Comparison of ENCODE assay signal across 26 cellular contexts in the genomic region with DNA sequence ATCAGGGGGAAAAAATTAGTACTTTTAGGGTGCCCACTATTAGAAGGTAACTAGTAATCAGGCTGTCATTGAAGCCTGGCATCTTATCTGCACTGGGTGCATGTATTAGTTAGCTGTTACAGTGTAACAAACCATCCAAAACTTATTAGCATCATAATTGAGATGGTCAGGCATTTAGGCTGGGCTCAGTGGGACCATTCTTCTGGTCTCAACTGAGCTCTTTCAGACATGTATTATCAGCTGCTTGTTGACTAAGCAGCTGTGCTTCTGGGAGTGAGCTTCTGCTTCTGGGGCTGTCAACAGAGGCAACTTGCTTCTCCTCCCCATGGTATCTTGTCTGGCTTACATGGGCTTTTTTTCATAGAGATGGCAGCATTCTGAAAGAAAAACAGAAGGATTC.
DNase-seq lines count a peak whose midpoint lies in the region; ATAC-seq, FAIRE-seq and TF ChIP-seq lines count a peak whose summit lies in the region.
"Had no signal": no experiment of that assay in that cellular context is flagged by ENCODE, and none has a peak within 500 bp of the region (broad histone marks: within the 10 kb centered on the region; RNA-seq: fewer than 3 reads in every experiment).

No MANE protein-coding gene starts in this region.

- no peak for TF ChIP-seq RAD21 in HepG2 (CRISPR knock-in tag; IDR thresholded peaks at IDR 0.05)

- TF ChIP-seq CTCF in HepG2 (CRISPR knock-in tag; IDR thresholded peaks at IDR 0.05), result no peak
- TF ChIP-seq CTCF in right lobe of liver (IDR thresholded peaks at IDR 0.05), result no peak
- no peak for TF ChIP-seq CTCF in Loucy (conservative IDR thresholded peaks at IDR 0.05; ENCODE audit: low read length)
- TF ChIP-seq CTCF in breast epithelium (IDR thresholded peaks at IDR 0.05), result no peak

- peaks cover 10% of the 10 kb centered on the region; the same call in 1 of the 2 replicates for H3K4me1 ChIP-seq in HepG2 (ENCODE audit: insufficient read depth, low read length)
- H3K4me1 ChIP-seq in right lobe of liver, result no peaks in the 10 kb centered on the region
- H3K4me1 ChIP-seq in Loucy (ENCODE audit: insufficient read depth, low read length, poor library complexity, severe bottlenecking), result no peaks in the 10 kb centered on the region
- no peaks in the 10 kb centered on the region for H3K4me1 ChIP-seq in breast epithelium
- H3K4me1 ChIP-seq: BE2C, BLaER1 had no signal

- CTCF ChIA-PET in HepG2 (lab: Yijun Ruan, JAX; ENCODE audit: low intra/inter-chr PET ratio, low total read pairs), result no interaction called here

- BruUV-seq in HepG2 (replicated peaks; lab: Mats Ljungman, UMichigan), result no TSS peak

- H3K36me3 ChIP-seq in HepG2 (replicated peaks in 1 of 2; ENCODE audit: control insufficient read depth in 1 of 2, insufficient read depth in 2 of 2, low read length in 2 of 2), result no peaks in the 10 kb centered on the region
- no peaks in the 10 kb centered on the region for H3K36me3 ChIP-seq in right lobe of liver
- H3K36me3 ChIP-seq in Loucy (ENCODE audit: insufficient read depth, low read length), result no peaks in the 10 kb centered on the region
- H3K36me3 ChIP-seq in breast epithelium, result no peaks in the 10 kb centered on the region
- H3K36me3 ChIP-seq: BE2C, BLaER1 had no signal

- H4K20me1 ChIP-seq in HepG2 (ENCODE audit: insufficient read depth, low read length) (no peaks in the 10 kb centered on the region), Loucy (ENCODE audit: insufficient read depth, low read length, poor library complexity, severe bottlenecking) (no peaks in the 10 kb centered on the region)
- H4K20me1 ChIP-seq: BLaER1 had no signal

- no peaks in the 10 kb centered on the region for H3F3A ChIP-seq in Loucy (ENCODE audit: low read depth)

- H3K27me3 ChIP-seq in HepG2 (ENCODE audit: control insufficient read depth in 1 of 2, insufficient read depth in 2 of 2, low read length in 2 of 2), result no peaks in the 10 kb centered on the region
- H3K27me3 ChIP-seq in right lobe of liver, result no peaks in the 10 kb centered on the region
- no peaks in the 10 kb centered on the region for H3K27me3 ChIP-seq in Loucy (ENCODE audit: insufficient read depth, low read length, poor library complexity, severe bottlenecking)
- no peaks in the 10 kb centered on the region for H3K27me3 ChIP-seq in breast epithelium
- H3K27me3 ChIP-seq: BE2C, BLaER1 had no signal

- no peak for FAIRE-seq in HepG2 (lab: Jason Lieb, UNC)
- FAIRE-seq: A204.1, GM12878, GM12892, GM18507 had no signal

- no peaks in the 10 kb centered on the region for H3K9me3 ChIP-seq in HepG2 (ENCODE audit: low read length)
- H3K9me3 ChIP-seq in right lobe of liver, result no peaks in the 10 kb centered on the region
- no peaks in the 10 kb centered on the region for H3K9me3 ChIP-seq in Loucy (ENCODE audit: insufficient read depth, low read depth, low read length)
- no peaks in the 10 kb centered on the region for H3K9me3 ChIP-seq in breast epithelium
- H3K9me3 ChIP-seq: BE2C, BLaER1 had no signal

- in situ Hi-C loops in HepG2 (cut with HindIII; ENCODE audit: extremely low pct_ligation_motif_present, low pct_unique_long_range_greater_than_20kb), result loop anchor here (5.0 kb wide), 1 partner anchor 83 kb away; no protein-coding TSS in a partner anchor

- ATAC-seq in HepG2, result no peak
- ATAC-seq in right lobe of liver, result no peak
- no peak for ATAC-seq in GM21360 (IDR thresholded peaks at IDR 0.05; ENCODE audit: unreplicated experiment)
- no peak for ATAC-seq in HG02759 (IDR thresholded peaks at IDR 0.05; ENCODE audit: unreplicated experiment)
- ATAC-seq: GM12878 had no signal

- TF ChIP-seq EP300 in HepG2 (IDR thresholded peaks at IDR 0.05; ENCODE audit: low read depth in 2 of 2, low read length in 2 of 2), result no peak
- TF ChIP-seq EP300 in HepG2 (CRISPR knock-in tag; IDR thresholded peaks at IDR 0.05; ENCODE audit: borderline replicate concordance), result no peak

- H3K9me2 ChIP-seq in Loucy (replicated peaks; ENCODE audit: low read depth, low read length), result no peaks in the 10 kb centered on the region

- TF ChIP-seq POLR2A in HepG2 (IDR thresholded peaks at IDR 0.05; ENCODE audit: insufficient read depth in 1 of 2, low read depth in 2 of 2, low read length in 2 of 2) (no peak), right lobe of liver (IDR thresholded peaks at IDR 0.05) (no peak), breast epithelium (IDR thresholded peaks at IDR 0.05) (no peak)

- intact Hi-C loops in HepG2 (cut with micrococcal nuclease; ENCODE audit: unreplicated experiment), result loop anchor here (5.0 kb wide), 1 partner anchor 267 kb away; no protein-coding TSS in a partner anchor
- intact Hi-C loops in right lobe of liver (cut with DNase I), result no loop called here
- intact Hi-C loops in breast epithelium (cut with DNase I; ENCODE audit: low total_unique reads), result no loop called here

- DNase-seq in HepG2 (ENCODE audit: low spot score), result no peak
- DNase-seq in right lobe of liver, result no peak
- DNase-seq in ecto neural progenitor cell (ENCODE audit: low spot score), result peak; percentile 18
- no peak for DNase-seq in breast epithelium (ENCODE audit: low spot score in 2 of 2)
- DNase-seq: 8988T; ACHN; BE2C; C1 segment of cervical spinal cord; CD4-positive, alpha-beta memory T cell; CD4-positive, CD25-positive, alpha-beta regulatory T cell; CD8-positive, alpha-beta memory T cell; COR-L47; DMS 273 treated with DMSO at 0.1 percent for 48 hours; DMS153; DMS79; DND-41; EL; GDM1 had no signal

- H3K9ac ChIP-seq in HepG2 (ENCODE audit: insufficient read depth, low read depth, low read length) (no peak overlapping the region), Loucy (ENCODE audit: low read depth, low read length, poor library complexity, severe bottlenecking) (no peak overlapping the region)
- H3K9ac ChIP-seq: BLaER1 had no signal

- no peak overlapping the region for H3K4me3 ChIP-seq in HepG2 (replicated peaks in 1 of 3; ENCODE audit: insufficient read depth in 1 of 3, low read depth in 2 of 3, low read length in 3 of 3)
- H3K4me3 ChIP-seq in right lobe of liver, result no peak overlapping the region
- H3K4me3 ChIP-seq in Loucy (ENCODE audit: low read length, poor library complexity, severe bottlenecking), result no peak overlapping the region
- no peak overlapping the region for H3K4me3 ChIP-seq in breast epithelium
- H3K4me3 ChIP-seq: BLaER1, GM12878 had no signal

- H3K79me2 ChIP-seq in HepG2 (ENCODE audit: insufficient read depth, low read length) (no peaks in the 10 kb centered on the region), Loucy (ENCODE audit: insufficient read depth, low read length) (no peaks in the 10 kb centered on the region)

- 0 out of 2 replicates have a peak overlapping the region, but pooled peaks have one; percentile 0 for H3K4me2 ChIP-seq in HepG2 (ENCODE audit: low read depth, low read length)
- no peak overlapping the region for H3K4me2 ChIP-seq in Loucy (ENCODE audit: low read depth, low read length, poor library complexity, severe bottlenecking)
- H3K4me2 ChIP-seq: BLaER1 had no signal

- no peak overlapping the region for H3K27ac ChIP-seq in HepG2 (ENCODE audit: extremely low read length, insufficient read depth, low read length)
- no peak overlapping the region for H3K27ac ChIP-seq in right lobe of liver
- no peak overlapping the region for H3K27ac ChIP-seq in breast epithelium
- H3K27ac ChIP-seq: BLaER1 had no signal

- H2AFZ ChIP-seq in HepG2 (ENCODE audit: low read length), result no peak overlapping the region
- 0 out of 2 replicates have a peak overlapping the region, but pooled peaks have one; percentile 1 for H2AFZ ChIP-seq in Loucy (ENCODE audit: low read length)

- POLR2A ChIA-PET in HepG2 (lab: Yijun Ruan, JAX), result no interaction called here

TF ChIP-seq in HepG2, 621 proteins besides CTCF, POLR2A, EP300 and RAD21:
- TF ChIP-seq NPAS2 (CRISPR knock-in tag; IDR thresholded peaks at IDR 0.05; ENCODE audit: borderline replicate concordance) (no peak), ZNF598 (CRISPR knock-in tag; IDR thresholded peaks at IDR 0.05; ENCODE audit: borderline replicate concordance) (no peak), FOXA1 (IDR thresholded peaks at IDR 0.05) (no peak), FOXA1 (CRISPR knock-in tag; IDR thresholded peaks at IDR 0.05) (no peak), SNRNP70 (IDR thresholded peaks at IDR 0.05; ENCODE audit: low read depth, low read length) (no peak), ZNF850 (CRISPR knock-in tag; conservative IDR thresholded peaks at IDR 0.05) (no peak), ZNF331 (CRISPR knock-in tag; IDR thresholded peaks at IDR 0.05) (peak; percentile 80; the same call in 1 of the 2 replicates)
